In genomic region chr5:65928860-65929259, GRCh38 we compare ENCODE assay signal across 9 cellular contexts. TPM values are rescaled to one million over a fixed set of nuclear protein-coding genes. Genes with fewer than 3 reads are reported as not detected.
DNase-seq lines count a peak whose midpoint lies in the region; ATAC-seq, FAIRE-seq and TF ChIP-seq lines count a peak whose summit lies in the region.
"Had no signal": no experiment of that assay in that cellular context is flagged by ENCODE, and none has a peak within 500 bp of the region (broad histone marks: within the 10 kb centered on the region; RNA-seq: fewer than 3 reads in every experiment).

No MANE protein-coding gene starts in this region.

- H3K4me3 Mint-ChIP-seq in activated naive CD4-positive, alpha-beta T cell treated with anti-CD3 and anti-CD28 coated beads, Interleukin-2, amount 50 U/mL, for 24 hours: peak overlapping the region; percentile 100
- H3K4me3 Mint-ChIP-seq in astrocyte (ENCODE audit: unreplicated experiment): peak overlapping the region; percentile 99

- no peak for TF ChIP-seq POLR2A in HepG2 (IDR thresholded peaks at IDR 0.05; ENCODE audit: insufficient read depth in 1 of 2, low read depth in 2 of 2, low read length in 2 of 2)
- TF ChIP-seq POLR2A in upper lobe of left lung (IDR thresholded peaks at IDR 0.05): no peak

- peak overlapping the region; percentile 96 for H3K27ac ChIP-seq in astrocyte (ENCODE audit: low read depth, low read length)
- no peak overlapping the region for H3K27ac ChIP-seq in HepG2 (ENCODE audit: extremely low read length, insufficient read depth, low read length)
- no peak overlapping the region for H3K27ac ChIP-seq in upper lobe of left lung

- H3K27me3 Mint-ChIP-seq in activated naive CD4-positive, alpha-beta T cell treated with anti-CD3 and anti-CD28 coated beads, Interleukin-2, amount 50 U/mL, for 24 hours: no peaks in the 10 kb centered on the region
- no peaks in the 10 kb centered on the region for H3K27me3 Mint-ChIP-seq in astrocyte (ENCODE audit: low read depth, unreplicated experiment)

- H3K4me2 ChIP-seq in astrocyte (ENCODE audit: low read length): peak overlapping the region; percentile 85
- H3K4me2 ChIP-seq in HepG2 (ENCODE audit: low read depth, low read length): peak overlapping the region; percentile 71

- no peak for ATAC-seq in HepG2
- no peak for ATAC-seq in upper lobe of left lung (ENCODE audit: low FRiP score in 2 of 2)
- no peak for ATAC-seq in GM21526 (IDR thresholded peaks at IDR 0.05; ENCODE audit: low FRiP score, unreplicated experiment)

- H3K9me3 Mint-ChIP-seq in activated naive CD4-positive, alpha-beta T cell treated with anti-CD3 and anti-CD28 coated beads, Interleukin-2, amount 50 U/mL, for 24 hours: no peaks in the 10 kb centered on the region
- no peaks in the 10 kb centered on the region for H3K9me3 Mint-ChIP-seq in astrocyte (ENCODE audit: unreplicated experiment)

- H3K9ac ChIP-seq in astrocyte (ENCODE audit: low read length) (peak overlapping the region; percentile 98), HepG2 (ENCODE audit: insufficient read depth, low read depth, low read length) (peak overlapping the region; percentile 93; the same call in 1 of the 2 replicates)

- H3K4me3 ChIP-seq in astrocyte (ENCODE audit: insufficient read depth, low read depth, low read length) (peak overlapping the region; percentile 90), HepG2 (replicated peaks in 1 of 3; ENCODE audit: insufficient read depth in 1 of 3, low read depth in 2 of 3, low read length in 3 of 3) (peak overlapping the region; percentile 92 to 98 (median 96)), upper lobe of left lung (peak overlapping the region in 3 of 4 donors; percentile 78 to 93 (median 92))

- peaks cover 9% of the 10 kb centered on the region for H3K36me3 Mint-ChIP-seq in activated naive CD4-positive, alpha-beta T cell treated with anti-CD3 and anti-CD28 coated beads, Interleukin-2, amount 50 U/mL, for 24 hours
- peaks cover 3% of the 10 kb centered on the region for H3K36me3 Mint-ChIP-seq in astrocyte (ENCODE audit: low read depth, unreplicated experiment)

- intact Hi-C loops in HepG2 (cut with micrococcal nuclease; ENCODE audit: unreplicated experiment): loop anchor here (5.0 to 10.0 kb wide), 5 partner anchors 33 to 304 kb away; partner anchors contain the start of genes SHLD3, TRAPPC13 and TRIM23

- CTCF ChIA-PET in HepG2 (lab: Yijun Ruan, JAX; ENCODE audit: low intra/inter-chr PET ratio, low total read pairs): no interaction called here

- H3K9me3 ChIP-seq in astrocyte (ENCODE audit: insufficient read depth, low read depth, low read length) (no peaks in the 10 kb centered on the region), HepG2 (ENCODE audit: low read length) (no peaks in the 10 kb centered on the region), upper lobe of left lung (no peaks in the 10 kb centered on the region)

- H3K27me3 ChIP-seq in astrocyte (ENCODE audit: insufficient read depth, low read length): no peaks in the 10 kb centered on the region
- H3K27me3 ChIP-seq in HepG2 (ENCODE audit: control insufficient read depth in 1 of 2, insufficient read depth in 2 of 2, low read length in 2 of 2): no peaks in the 10 kb centered on the region; a peak in 1 of 5 replicates
- H3K27me3 ChIP-seq in upper lobe of left lung: no peaks in the 10 kb centered on the region

- no peak for TF ChIP-seq RAD21 in HepG2 (CRISPR knock-in tag; IDR thresholded peaks at IDR 0.05)

- in situ Hi-C loops in HepG2 (cut with HindIII; ENCODE audit: extremely low pct_ligation_motif_present, low pct_unique_long_range_greater_than_20kb): no loop called here

- TF ChIP-seq EP300 in HepG2 (IDR thresholded peaks at IDR 0.05; ENCODE audit: low read depth in 2 of 2, low read length in 2 of 2) (no peak), HepG2 (CRISPR knock-in tag; IDR thresholded peaks at IDR 0.05; ENCODE audit: borderline replicate concordance) (no peak), upper lobe of left lung (IDR thresholded peaks at IDR 0.05) (no peak)

- H3K27ac Mint-ChIP-seq in activated naive CD4-positive, alpha-beta T cell treated with anti-CD3 and anti-CD28 coated beads, Interleukin-2, amount 50 U/mL, for 24 hours: no peak overlapping the region
- no peak overlapping the region for H3K27ac Mint-ChIP-seq in astrocyte (ENCODE audit: unreplicated experiment)

- H3K4me1 Mint-ChIP-seq in activated naive CD4-positive, alpha-beta T cell treated with anti-CD3 and anti-CD28 coated beads, Interleukin-2, amount 50 U/mL, for 24 hours: peaks cover 54% of the 10 kb centered on the region
- H3K4me1 Mint-ChIP-seq in astrocyte (ENCODE audit: low read depth, unreplicated experiment): peaks cover 15% of the 10 kb centered on the region

- H3K79me2 ChIP-seq in astrocyte (ENCODE audit: insufficient read depth, low read length): peaks cover 74% of the 10 kb centered on the region
- peaks cover 74% of the 10 kb centered on the region for H3K79me2 ChIP-seq in HepG2 (ENCODE audit: insufficient read depth, low read length)

- no peak for DNase-seq in activated naive CD4-positive, alpha-beta T cell (lab: John Stamatoyannopoulos, UW)
- DNase-seq in astrocyte (ENCODE audit: low read depth) (no peak), HepG2 (ENCODE audit: low spot score) (no peak), upper lobe of left lung (no peak), NCI-H2081 treated with DMSO at 0.1 percent for 48 hours (lab: John Stamatoyannopoulos, UW) (no peak), SHP77 (lab: John Stamatoyannopoulos, UW) (no peak)
- DNase-seq: DMS153 had no signal

- no peak overlapping the region for H2AFZ ChIP-seq in astrocyte (ENCODE audit: low read depth, low read length)
- no peak overlapping the region for H2AFZ ChIP-seq in HepG2 (ENCODE audit: low read length)

- FAIRE-seq in astrocyte (lab: Jason Lieb, UNC): no peak
- FAIRE-seq in HepG2 (lab: Jason Lieb, UNC): no peak

- no TSS peak for BruUV-seq in HepG2 (replicated peaks; lab: Mats Ljungman, UMichigan)

- TF ChIP-seq CTCF in astrocyte (IDR thresholded peaks at IDR 0.05; ENCODE audit: insufficient read depth, low read depth, low read length) (no peak), HepG2 (CRISPR knock-in tag; IDR thresholded peaks at IDR 0.05) (no peak), upper lobe of left lung (IDR thresholded peaks at IDR 0.05) (no peak)

- H3K4me1 ChIP-seq in astrocyte (ENCODE audit: insufficient read depth, low read length): peaks cover 7% of the 10 kb centered on the region
- H3K4me1 ChIP-seq in HepG2 (ENCODE audit: insufficient read depth, low read length): peaks cover 52% of the 10 kb centered on the region
- H3K4me1 ChIP-seq in upper lobe of left lung: peaks cover 28 to 45% (median 29%) of the 10 kb centered on the region in 4 donors

- WGBS in HepG2 (ENCODE audit: low lambda C conversion rate): 24% methylated on average over 3 of the region's 3 CpGs
- WGBS in upper lobe of left lung, 2 donors: 41 to 44% methylated on average over 3 of the region's 3 CpGs

- POLR2A ChIA-PET in HepG2 (lab: Yijun Ruan, JAX): no interaction called here

- H3K36me3 ChIP-seq in astrocyte (ENCODE audit: insufficient read depth, low read length): no peaks in the 10 kb centered on the region
- peaks cover 0 to 2% of the 10 kb centered on the region in 2 experiments; a peak in 1 of 5 replicates for H3K36me3 ChIP-seq in HepG2 (replicated peaks in 1 of 2; ENCODE audit: control insufficient read depth in 1 of 2, insufficient read depth in 2 of 2, low read length in 2 of 2)
- no peaks in the 10 kb centered on the region for H3K36me3 ChIP-seq in upper lobe of left lung

- H4K20me1 ChIP-seq in astrocyte (ENCODE audit: insufficient read depth, low read length) (peaks cover 52% of the 10 kb centered on the region), HepG2 (ENCODE audit: insufficient read depth, low read length) (peaks cover 37% of the 10 kb centered on the region)

TF ChIP-seq in HepG2, 621 proteins besides CTCF, POLR2A, EP300 and RAD21 (continues in another document):
- TF ChIP-seq ZNF589 (CRISPR knock-in tag; conservative IDR thresholded peaks at IDR 0.05) (no peak), KDM4B (CRISPR knock-in tag; IDR thresholded peaks at IDR 0.05) (no peak), ZNF607 (CRISPR knock-in tag; IDR thresholded peaks at IDR 0.05; ENCODE audit: borderline replicate concordance) (no peak), NCOA5 (CRISPR knock-in tag; IDR thresholded peaks at IDR 0.05) (no peak)

RNA-seq across cellular contexts. Expression of gene ERBIN, which starts 2.5 kb away (rescaled TPM):
- total RNA-seq in astrocyte (80.8 and 83.4 TPM in 2 replicates), HepG2 (2016; rRNA removed; fragmentation: Illumina TruSeq; extraction: Trizol) (41.7 and 54.8 TPM in 2 replicates), upper lobe of left lung (100 to 1,000 TPM in 1 of 6 donors, 10 to 100 TPM in 5; 21.0 to 111 (median 58.2) TPM)
- 16.6 and 24.6 TPM in 2 replicates for total RNA-seq in HepG2 (2016; cell fraction: cytosol; rRNA removed; fragmentation: Illumina TruSeq; extraction: Trizol; ENCODE audit: low read depth)
- total RNA-seq in HepG2 (2016; cell fraction: insoluble cytoplasmic fraction; rRNA removed; fragmentation: Illumina TruSeq; extraction: Trizol): 37.9 and 53.8 TPM in 2 replicates
- total RNA-seq in HepG2 (2016; cell fraction: membrane; rRNA removed; fragmentation: Illumina TruSeq; extraction: Trizol): 23.2 and 27.1 TPM in 2 replicates
- 62.6 and 65.3 TPM in 2 replicates for total RNA-seq in HepG2 (2016; cell fraction: nucleus; rRNA removed; fragmentation: Illumina TruSeq; extraction: Trizol)
- polyA plus RNA-seq in HepG2 (2011; rRNA removed): 12.5 and 14.4 TPM in 2 replicates
- polyA plus RNA-seq in HepG2 (2011; cell fraction: cytosol; rRNA removed): 4.9 and 8.6 TPM in 2 replicates
- 10.5 and 10.8 TPM in 2 replicates for polyA plus RNA-seq in HepG2 (2011; cell fraction: nucleus; rRNA removed)
- 14.1 and 14.9 TPM in 2 replicates for polyA plus RNA-seq in HepG2 (2012)
- 0.44 and 0.64 TPM in 2 replicates for polyA plus RNA-seq in HepG2 (2016; cell fraction: cytosol; fragmentation: Illumina TruSeq; extraction: Trizol; ENCODE audit: low read depth)
- 29.5 and 36.4 TPM in 2 replicates for polyA plus RNA-seq in HepG2 (2016; cell fraction: insoluble cytoplasmic fraction; fragmentation: Illumina TruSeq; extraction: Trizol; ENCODE audit: low read depth)
- polyA plus RNA-seq in HepG2 (2016; cell fraction: membrane; fragmentation: Illumina TruSeq; extraction: Trizol; ENCODE audit: low read depth): 3.4 and 3.9 TPM in 2 replicates
- polyA plus RNA-seq in HepG2 (2016; cell fraction: nucleus; fragmentation: Illumina TruSeq; extraction: Trizol; ENCODE audit: insufficient read depth, low read depth): 40.0 and 43.6 TPM in 2 replicates
- 12.0 and 26.9 TPM in 2 replicates for polyA minus RNA-seq in HepG2 (2011; rRNA and poly(A)+ RNA removed; ENCODE audit: low replicate concordance)
- polyA minus RNA-seq in HepG2 (2011; cell fraction: cytosol; rRNA and poly(A)+ RNA removed): 28.1 and 38.4 TPM in 2 replicates
- 140 and 160 TPM in 2 replicates for polyA minus RNA-seq in HepG2 (2011; cell fraction: nucleus; rRNA and poly(A)+ RNA removed)
